14 cellular contexts compared by ENCODE assay signal in genomic region chr19:3804429-3804828, GRCh38. TPM values are rescaled to one million over a fixed set of nuclear protein-coding genes. Genes with fewer than 3 reads are reported as not detected.
DNase-seq lines count a peak whose midpoint lies in the region; ATAC-seq, FAIRE-seq and TF ChIP-seq lines count a peak whose summit lies in the region.
"Had no signal": no experiment of that assay in that cellular context is flagged by ENCODE, and none has a peak within 500 bp of the region (broad histone marks: within the 10 kb centered on the region; RNA-seq: fewer than 3 reads in every experiment).

No MANE protein-coding gene starts in this region.

- H4K20me1 ChIP-seq in K562 (replicated peaks; ENCODE audit: control insufficient read depth, insufficient read depth, low read length) (no peaks in the 10 kb centered on the region), osteoblast (ENCODE audit: insufficient read depth, low read length) (no peaks in the 10 kb centered on the region)

- no peaks in the 10 kb centered on the region for H3K9me1 ChIP-seq in K562 (ENCODE audit: control insufficient read depth, insufficient read depth, low read length)

- H3K27me3 ChIP-seq in H7 (ENCODE audit: control insufficient read depth, insufficient read depth, low read length) (peaks cover 13% of the 10 kb centered on the region), K562 (ENCODE audit: control insufficient read depth in 2 of 2, insufficient read depth in 2 of 2, low read length in 2 of 2) (peaks cover 17 to 26% of the 10 kb centered on the region in 2 experiments; a peak in 4 of 5 replicates), osteoblast (ENCODE audit: insufficient read depth, low read length) (peaks cover 25% of the 10 kb centered on the region)

- no TSS peak for BruUV-seq in K562 (replicated peaks; lab: Mats Ljungman, UMichigan)

- H3K27ac ChIP-seq in K562 (ENCODE audit: extremely low read depth, low read depth, low read length) (no peak overlapping the region), osteoblast (ENCODE audit: low read depth, low read length) (no peak overlapping the region)
- H3K27ac ChIP-seq: C4-2B, GM23248 had no signal

- CTCF ChIA-PET in K562 (lab: Yijun Ruan, JAX; ENCODE audit: low intra/inter-chr PET ratio): no interaction called here

- POLR2A ChIA-PET in K562 (lab: Yijun Ruan, JAX): interaction anchor here (1.0 kb wide), 1 partner anchor 42 kb away, joined by 6 read pairs; the partner anchor contains the start of gene MRPL54

- peaks cover 0 to 46% of the 10 kb centered on the region in 2 experiments; a peak in 3 of 5 replicates for H3K4me1 ChIP-seq in K562 (replicated peaks in 1 of 2; ENCODE audit: control insufficient read depth in 2 of 2, insufficient read depth in 2 of 2, low read length in 2 of 2)
- no peaks in the 10 kb centered on the region for H3K4me1 ChIP-seq in osteoblast (ENCODE audit: insufficient read depth, low read length)
- H3K4me1 ChIP-seq: BE2C had no signal

- H3K4me2 ChIP-seq in K562 (ENCODE audit: insufficient read depth, low read length): no peak overlapping the region
- no peak overlapping the region for H3K4me2 ChIP-seq in osteoblast (ENCODE audit: insufficient read depth, low read length)

- no peak for TF ChIP-seq EP300 in K562 (IDR thresholded peaks at IDR 0.05; ENCODE audit: low read length)

- H3K9ac ChIP-seq in K562 (ENCODE audit: insufficient read depth in 1 of 2, low read depth in 2 of 2, low read length in 2 of 2): no peak overlapping the region
- H3K9ac ChIP-seq: GM23248 had no signal

- TF ChIP-seq CTCF in K562 (IDR thresholded peaks at IDR 0.05 in 2 of 3, conservative IDR thresholded peaks at IDR 0.05 in 1 of 3; ENCODE audit: insufficient read depth in 2 of 3, low read depth in 1 of 3, low read length in 3 of 3): no peak
- no peak for TF ChIP-seq CTCF in osteoblast (IDR thresholded peaks at IDR 0.05; ENCODE audit: extremely low read depth, low read depth, low read length)

- H2AFZ ChIP-seq in K562 (ENCODE audit: low read depth, low read length) (no peak overlapping the region), osteoblast (ENCODE audit: low read length) (no peak overlapping the region)
- H2AFZ ChIP-seq: GM23248 had no signal

- H3K9me3 ChIP-seq in K562 (replicated peaks; ENCODE audit: control insufficient read depth, insufficient read depth, low read depth, low read length) (peaks cover 7% of the 10 kb centered on the region), osteoblast (ENCODE audit: low read depth, low read length) (no peaks in the 10 kb centered on the region)
- H3K9me3 ChIP-seq: BE2C had no signal

- intact Hi-C loops in K562 (cut with micrococcal nuclease): no loop called here

- ATAC-seq in K562: no peak
- ATAC-seq in HG03521 (IDR thresholded peaks at IDR 0.05; ENCODE audit: unreplicated experiment): no peak

- no peak for TF ChIP-seq RAD21 in K562 (CRISPR knock-in tag; conservative IDR thresholded peaks at IDR 0.05 in 1 of 2, IDR thresholded peaks at IDR 0.05 in 1 of 2)

- in situ Hi-C loops in K562 (cut with MboI): no loop called here

- FAIRE-seq in K562 (lab: Jason Lieb, UNC): no peak
- FAIRE-seq: A204.1 had no signal

- H3K4me3 ChIP-seq in H7 (ENCODE audit: insufficient read depth, low read depth, low read length): no peak overlapping the region
- no peak overlapping the region for H3K4me3 ChIP-seq in K562
- no peak overlapping the region for H3K4me3 ChIP-seq in osteoblast (ENCODE audit: insufficient read depth, low read length)
- H3K4me3 ChIP-seq: GM23248 had no signal

- TF ChIP-seq POLR2A in K562 (conservative IDR thresholded peaks at IDR 0.05): no peak

- H3K79me2 ChIP-seq in K562 (ENCODE audit: control insufficient read depth, insufficient read depth, low read length): no peaks in the 10 kb centered on the region
- no peaks in the 10 kb centered on the region for H3K79me2 ChIP-seq in osteoblast (ENCODE audit: insufficient read depth, low read length)

- DNase-seq in H7: peak; percentile 46
- DNase-seq in K562 (ENCODE audit: extremely low read depth in 1 of 4, low spot score in 3 of 4): no peak
- DNase-seq in osteoblast (ENCODE audit: insufficient read length, low spot score, missing footprints): peak; percentile 61
- no peak for DNase-seq in COLO668 (lab: John Stamatoyannopoulos, UW; ENCODE audit: unreplicated experiment)
- DNase-seq: BE2C; CD4-positive, alpha-beta memory T cell; DMS53; GF-D8; GM23248; H9 had no signal

- WGBS in K562 (ENCODE audit: insufficient coverage, low coverage, missing lambda C conversion rate): 10% methylated on average over 4 of the region's 13 CpGs

- H3K36me3 ChIP-seq in H7 (replicated peaks; ENCODE audit: control insufficient read depth, insufficient read depth, low read length) (no peaks in the 10 kb centered on the region), K562 (ENCODE audit: control insufficient read depth, insufficient read depth, low read length) (no peaks in the 10 kb centered on the region), osteoblast (ENCODE audit: insufficient read depth, low read length) (no peaks in the 10 kb centered on the region)
- H3K36me3 ChIP-seq: BE2C had no signal

RNA-seq across cellular contexts. Expression of gene MATK, which starts 18.2 kb away (rescaled TPM):
- 19.1 and 22.8 TPM in 2 replicates for total RNA-seq in H7 (2014; rRNA removed; shearing (Covaris generic))
- total RNA-seq in K562 (2011; cell fraction: chromatin; rRNA removed; ENCODE audit: low replicate concordance): 11.1 and 55.0 TPM in 2 replicates
- total RNA-seq in K562 (2011; cell fraction: nucleolus; rRNA removed): 38.4 and 53.0 TPM in 2 replicates
- 22.6 and 29.8 TPM in 2 replicates for total RNA-seq in K562 (2011; cell fraction: nucleoplasm; rRNA removed)
- 41.2 and 57.1 TPM in 2 replicates for total RNA-seq in K562 (2014; rRNA removed)
- total RNA-seq in K562 (2014; rRNA removed; fragmentation: Illumina TruSeq; extraction: Trizol): 6.1 and 8.4 TPM in 2 replicates
- total RNA-seq in K562 (2015; rRNA removed; fragmentation: Illumina TruSeq; extraction: Trizol): 21.4 and 23.2 TPM in 2 replicates
- total RNA-seq in K562 (2021): 41.5 and 45.3 TPM in 2 replicates
- polyA plus RNA-seq in K562 (2011; rRNA removed): 31.1 and 32.8 TPM in 2 replicates
- polyA plus RNA-seq in K562 (2011; cell fraction: cytosol; rRNA removed): 41.1 and 137 TPM in 2 replicates
- polyA plus RNA-seq in K562 (2011; cell fraction: nucleus; rRNA removed): 69.7 and 163 TPM in 2 replicates
- polyA plus RNA-seq in K562 (2012): 26.0 and 36.8 TPM in 2 replicates
- polyA plus RNA-seq in K562 (2014; fragmentation: Illumina TruSeq; extraction: Trizol): 10.8 and 15.7 TPM in 2 replicates
- polyA plus RNA-seq in K562 (2014; fragmentation: Nextera tagmentation; extraction: Ambion mirVana): under 1 TPM; 0.08 to 0.71 TPM
- 37.5 and 37.9 TPM in 2 replicates for polyA plus RNA-seq in K562 (2014; rRNA removed)
- polyA minus RNA-seq in K562 (2011; rRNA and poly(A)+ RNA removed): 13.5 and 29.7 TPM in 2 replicates
- polyA minus RNA-seq in K562 (2011; cell fraction: cytosol; rRNA and poly(A)+ RNA removed): 38.7 and 58.7 TPM in 2 replicates
- 26.9 and 35.3 TPM in 2 replicates for polyA minus RNA-seq in K562 (2011; cell fraction: nucleus; rRNA and poly(A)+ RNA removed)
- not detected in 2 replicates for total RNA-seq in osteoblast
- total RNA-seq: GM23248, HT1080 had no signal
- polyA plus RNA-seq: GM23248 had no signal

RNA-seq across cellular contexts. Expression of gene RAX2, which starts 32.4 kb away (rescaled TPM):
- total RNA-seq in H7 (2014; rRNA removed; shearing (Covaris generic)): not detected in 2 replicates
- not detected in 2 replicates for total RNA-seq in K562 (2011; cell fraction: chromatin; rRNA removed; ENCODE audit: low replicate concordance)
- total RNA-seq in K562 (2011; cell fraction: nucleolus; rRNA removed): not detected in 2 replicates
- not detected in 2 replicates for total RNA-seq in K562 (2011; cell fraction: nucleoplasm; rRNA removed)
- total RNA-seq in K562 (2014; rRNA removed) (not detected in 2 replicates), K562 (2014; rRNA removed; fragmentation: Illumina TruSeq; extraction: Trizol) (not detected in 2 replicates), K562 (2015; rRNA removed; fragmentation: Illumina TruSeq; extraction: Trizol) (not detected in 2 replicates), K562 (2021) (not detected in 2 replicates), osteoblast (not detected in 2 replicates)
- polyA plus RNA-seq in K562 (2011; rRNA removed) (not detected in 2 replicates), K562 (2014; fragmentation: Illumina TruSeq; extraction: Trizol) (not detected in 2 replicates), K562 (2014; fragmentation: Nextera tagmentation; extraction: Ambion mirVana) (not detected), K562 (2014; rRNA removed) (not detected in 2 replicates)
- polyA plus RNA-seq in K562 (2011; cell fraction: cytosol; rRNA removed): 0.07 TPM in 1 of 2 replicates, not detected in the other
- not detected in 2 replicates for polyA plus RNA-seq in K562 (2011; cell fraction: nucleus; rRNA removed)
- polyA plus RNA-seq in K562 (2012): not detected in 2 replicates
- polyA minus RNA-seq in K562 (2011; rRNA and poly(A)+ RNA removed): not detected in 2 replicates
- polyA minus RNA-seq in K562 (2011; cell fraction: cytosol; rRNA and poly(A)+ RNA removed): not detected in 2 replicates
- polyA minus RNA-seq in K562 (2011; cell fraction: nucleus; rRNA and poly(A)+ RNA removed): not detected in 2 replicates
- total RNA-seq: CD4-positive, alpha-beta memory T cell; GM23248; H9; HT1080 had no signal
- polyA plus RNA-seq: CD4-positive, alpha-beta memory T cell; GM23248 had no signal

RNA-seq across cellular contexts. Expression of gene MRPL54, which starts 41.9 kb away (rescaled TPM):
- total RNA-seq in H7 (2014; rRNA removed; shearing (Covaris generic)): 56.3 and 62.1 TPM in 2 replicates
- 2.2 and 8.0 TPM in 2 replicates for total RNA-seq in K562 (2011; cell fraction: chromatin; rRNA removed; ENCODE audit: low replicate concordance)
- total RNA-seq in K562 (2011; cell fraction: nucleolus; rRNA removed): 17.5 and 22.6 TPM in 2 replicates
- total RNA-seq in K562 (2011; cell fraction: nucleoplasm; rRNA removed): 10.3 and 13.7 TPM in 2 replicates
- total RNA-seq in K562 (2014; rRNA removed) (120 and 124 TPM in 2 replicates), K562 (2014; rRNA removed; fragmentation: Illumina TruSeq; extraction: Trizol) (31.5 and 35.9 TPM in 2 replicates), K562 (2015; rRNA removed; fragmentation: Illumina TruSeq; extraction: Trizol) (93.8 and 97.3 TPM in 2 replicates), K562 (2021) (83.2 and 87.9 TPM in 2 replicates), osteoblast (41.6 and 44.8 TPM in 2 replicates)
- polyA plus RNA-seq in K562 (2011; rRNA removed) (44.2 and 52.3 TPM in 2 replicates), K562 (2014; fragmentation: Illumina TruSeq; extraction: Trizol) (56.9 and 68.4 TPM in 2 replicates), K562 (2014; fragmentation: Nextera tagmentation; extraction: Ambion mirVana) (10 to 100 TPM in 1 of 2 experiments, 1 to 10 TPM in 1; 3.5 to 13.6 TPM), K562 (2014; rRNA removed) (93.7 and 131 TPM in 2 replicates)
- polyA plus RNA-seq in K562 (2011; cell fraction: cytosol; rRNA removed): 78.5 and 131 TPM in 2 replicates
- 26.1 and 29.8 TPM in 2 replicates for polyA plus RNA-seq in K562 (2011; cell fraction: nucleus; rRNA removed)
- 61.4 and 75.3 TPM in 2 replicates for polyA plus RNA-seq in K562 (2012)
- 4.1 and 5.0 TPM in 2 replicates for polyA minus RNA-seq in K562 (2011; rRNA and poly(A)+ RNA removed)
- polyA minus RNA-seq in K562 (2011; cell fraction: cytosol; rRNA and poly(A)+ RNA removed): 8.6 and 16.9 TPM in 2 replicates
- polyA minus RNA-seq in K562 (2011; cell fraction: nucleus; rRNA and poly(A)+ RNA removed): 6.2 and 6.3 TPM in 2 replicates

RNA-seq across cellular contexts. Expression of gene APBA3, which starts 42.9 kb away (rescaled TPM):
- total RNA-seq in H7 (2014; rRNA removed; shearing (Covaris generic)): 36.8 and 37.3 TPM in 2 replicates
- 27.4 and 90.5 TPM in 2 replicates for total RNA-seq in K562 (2011; cell fraction: chromatin; rRNA removed; ENCODE audit: low replicate concordance)
- total RNA-seq in K562 (2011; cell fraction: nucleolus; rRNA removed): 79.5 and 85.9 TPM in 2 replicates
- 36.4 and 47.7 TPM in 2 replicates for total RNA-seq in K562 (2011; cell fraction: nucleoplasm; rRNA removed)
- total RNA-seq in K562 (2014; rRNA removed): 28.8 and 29.5 TPM in 2 replicates
- 1.4 and 2.8 TPM in 2 replicates for total RNA-seq in K562 (2014; rRNA removed; fragmentation: Illumina TruSeq; extraction: Trizol)
- 10.8 and 14.0 TPM in 2 replicates for total RNA-seq in K562 (2015; rRNA removed; fragmentation: Illumina TruSeq; extraction: Trizol)
- total RNA-seq in K562 (2021): 19.7 and 23.8 TPM in 2 replicates
- polyA plus RNA-seq in K562 (2011; rRNA removed): 11.5 and 20.7 TPM in 2 replicates
- 17.0 and 42.5 TPM in 2 replicates for polyA plus RNA-seq in K562 (2011; cell fraction: cytosol; rRNA removed)
- polyA plus RNA-seq in K562 (2011; cell fraction: nucleus; rRNA removed): 56.1 and 107 TPM in 2 replicates
- 11.3 and 21.1 TPM in 2 replicates for polyA plus RNA-seq in K562 (2012)
- polyA plus RNA-seq in K562 (2014; fragmentation: Illumina TruSeq; extraction: Trizol): 9.0 and 18.5 TPM in 2 replicates
- under 1 TPM; 0.10 to 0.42 TPM for polyA plus RNA-seq in K562 (2014; fragmentation: Nextera tagmentation; extraction: Ambion mirVana)
- 25.0 and 28.2 TPM in 2 replicates for polyA plus RNA-seq in K562 (2014; rRNA removed)
- polyA minus RNA-seq in K562 (2011; rRNA and poly(A)+ RNA removed): 3.0 and 6.7 TPM in 2 replicates
- polyA minus RNA-seq in K562 (2011; cell fraction: cytosol; rRNA and poly(A)+ RNA removed): 13.3 and 13.6 TPM in 2 replicates
- polyA minus RNA-seq in K562 (2011; cell fraction: nucleus; rRNA and poly(A)+ RNA removed): 27.1 and 27.5 TPM in 2 replicates
- total RNA-seq in osteoblast: 22.4 and 24.2 TPM in 2 replicates

Comparison
In these comparisons a context has a peak if more than half of its experiments do, and no peak if none do; other contexts are left out.
1. DNase-seq: peak in H7 (single experiment) and osteoblast (single experiment); none in K562 (0 of 4) and COLO668 (single experiment).